ENCODE assay signal across 9 cellular contexts in genomic region chr5:39570418-39571027, GRCh38.
DNase-seq lines count a peak whose midpoint lies in the region; ATAC-seq and TF ChIP-seq lines count a peak whose summit lies in the region.
"Had no signal": no experiment of that assay in that cellular context is flagged by ENCODE, and none has a peak within 500 bp of the region (broad histone marks: within the 10 kb centered on the region; RNA-seq: fewer than 3 reads in every experiment).

No MANE protein-coding gene starts in this region.

- intact Hi-C loops in CD4-positive, alpha-beta T cell (cut with DNase I, micrococcal nuclease), result loop anchor here (1.0 to 2.0 kb wide), 2 partner anchors 1129 to 1130 kb away; no protein-coding TSS in a partner anchor
- intact Hi-C loops in Panc1 (cut with micrococcal nuclease; ENCODE audit: unreplicated experiment), result loop anchor here (2.0 to 10.0 kb wide), 2 partner anchors 354 to 1304 kb away; no protein-coding TSS in a partner anchor
- intact Hi-C loops in gastrocnemius medialis (cut with DNase I; ENCODE audit: low total_unique reads), result loop anchor here (2.0 to 5.0 kb wide), 2 partner anchors 354 to 503 kb away; no protein-coding TSS in a partner anchor
- intact Hi-C loops in lower leg skin (cut with DNase I; ENCODE audit: low total_unique reads), result no loop called here

- POLR2A ChIA-PET in CD4-positive, alpha-beta T cell (lab: Charles Lee), result no interaction called here
- POLR2A ChIA-PET in Panc1 (lab: Charles Lee), result no interaction called here

- no peak overlapping the region for H3K27ac ChIP-seq in CD4-positive, alpha-beta T cell (ENCODE audit: low read depth, low read length)
- H3K27ac ChIP-seq in H9 (ENCODE audit: insufficient read length, low read depth, low read length), result no peak overlapping the region
- H3K27ac ChIP-seq in Panc1 (ENCODE audit: low read length), result no peak overlapping the region
- H3K27ac ChIP-seq in gastrocnemius medialis, result no peak overlapping the region

- no peak overlapping the region for H3K4ac ChIP-seq in H9 (ENCODE audit: low read depth, low read length)

- no peaks in the 10 kb centered on the region; the same call in 1 of the 2 replicates for H3K4me1 ChIP-seq in H9 (ENCODE audit: insufficient read depth, low read length)
- no peaks in the 10 kb centered on the region for H3K4me1 ChIP-seq in Panc1 (ENCODE audit: control insufficient read depth, insufficient read depth, low read length)
- no peaks in the 10 kb centered on the region for H3K4me1 ChIP-seq in gastrocnemius medialis

- H3K23ac ChIP-seq in H9 (ENCODE audit: insufficient read length, low read depth, low read length), result no peak overlapping the region

- no peak overlapping the region for H2AK5ac ChIP-seq in H9 (ENCODE audit: insufficient read length, low read length)

- BruUV-seq in Panc1 (replicated peaks; lab: Mats Ljungman, UMichigan), result no TSS peak

- H3K23me2 ChIP-seq in H9 (ENCODE audit: insufficient read length, low read depth, low read length, poor library complexity, severe bottlenecking), result no peaks in the 10 kb centered on the region

- H3K9me3 Mint-ChIP-seq in CD4-positive, alpha-beta T cell, result no peaks in the 10 kb centered on the region
- H3K9me3 Mint-ChIP-seq in H9, result no peaks in the 10 kb centered on the region; a peak in 1 of 5 replicates
- H3K9me3 Mint-ChIP-seq: naive B cell had no signal

- no peak overlapping the region for H2BK12ac ChIP-seq in H9 (ENCODE audit: insufficient read length, low read depth, low read length)

- no peak overlapping the region for H2BK15ac ChIP-seq in H9 (ENCODE audit: low read depth, low read length)

- WGBS in H9 (ENCODE audit: extremely low coverage, insufficient read length, low lambda C conversion rate), result no CpG with 5 or more reads among the region's 4 CpGs
- 32 to 36% methylated on average over 4 of the region's 4 CpGs for WGBS in lower leg skin, 2 donors

- no peak overlapping the region for H3K4me3 ChIP-seq in Panc1 (ENCODE audit: low read depth in 2 of 2, low read length in 2 of 2)
- H3K4me3 ChIP-seq in gastrocnemius medialis, result no peak overlapping the region
- H3K4me3 ChIP-seq in lower leg skin (ENCODE audit: low read depth, poor library complexity, severe bottlenecking), result no peak overlapping the region

- no peak overlapping the region for H3K56ac ChIP-seq in H9 (ENCODE audit: insufficient read length, low read depth, low read length)

- H3K4me3 Mint-ChIP-seq in CD4-positive, alpha-beta T cell, result no peak overlapping the region
- no peak overlapping the region for H3K4me3 Mint-ChIP-seq in H9
- H3K4me3 Mint-ChIP-seq: naive B cell had no signal

- H4K8ac ChIP-seq in H9 (replicated peaks; ENCODE audit: insufficient read length, low read depth, low read length), result no peak overlapping the region

- H4K91ac ChIP-seq in H9 (ENCODE audit: insufficient read length, low read depth, low read length), result no peak overlapping the region

- no peak overlapping the region for H3K18ac ChIP-seq in H9 (ENCODE audit: insufficient read length, low read depth, low read length)

- H4K5ac ChIP-seq in H9 (ENCODE audit: insufficient read length, low read depth, low read length), result no peak overlapping the region

- H2BK120ac ChIP-seq in H9 (ENCODE audit: low read depth, low read length, poor library complexity, severe bottlenecking), result no peak overlapping the region

- no peak overlapping the region for H3T11ph ChIP-seq in H9 (ENCODE audit: low read length)

- peak; percentile 61 for TF ChIP-seq CTCF in CD4-positive, alpha-beta T cell (IDR thresholded peaks at IDR 0.05)
- peak; percentile 75 for TF ChIP-seq CTCF in H9 (conservative IDR thresholded peaks at IDR 0.05)
- TF ChIP-seq CTCF in Panc1 (IDR thresholded peaks at IDR 0.05), result peak; percentile 71; the same call in 1 of the 2 replicates
- peak in 4 of 5 experiments; percentile 41 to 63 (median 52) for TF ChIP-seq CTCF in gastrocnemius medialis (IDR thresholded peaks at IDR 0.05 in 4 of 5, conservative IDR thresholded peaks at IDR 0.05 in 1 of 5)
- TF ChIP-seq CTCF in lower leg skin (IDR thresholded peaks at IDR 0.05), result no peak

- H3K27me3 ChIP-seq in CD4-positive, alpha-beta T cell (ENCODE audit: control insufficient read depth, insufficient read depth, low read length), result no peaks in the 10 kb centered on the region
- H3K27me3 ChIP-seq in H9 (ENCODE audit: insufficient read depth, low read length), result no peaks in the 10 kb centered on the region
- peaks cover 15% of the 10 kb centered on the region for H3K27me3 ChIP-seq in Panc1 (ENCODE audit: control insufficient read depth, insufficient read depth, low read length)
- no peaks in the 10 kb centered on the region for H3K27me3 ChIP-seq in gastrocnemius medialis

- H3K79me1 ChIP-seq in H9 (ENCODE audit: insufficient read depth, low read depth, low read length, poor library complexity, severe bottlenecking), result no peaks in the 10 kb centered on the region

- CTCF ChIA-PET in CD4-positive, alpha-beta T cell (lab: Charles Lee), result no interaction called here
- CTCF ChIA-PET in Panc1 (lab: Charles Lee), result interaction anchor here (0.6 to 1.3 kb wide), 2 partner anchors 194 to 298 kb away, joined by 5 to 6 read pairs; no protein-coding TSS in a partner anchor

- no peak overlapping the region for H3K14ac ChIP-seq in H9 (ENCODE audit: insufficient read depth, low read length)

- H2BK5ac ChIP-seq in H9 (ENCODE audit: insufficient read length, low read length), result no peak overlapping the region

- in situ Hi-C loops in Panc1 (cut with HindIII; ENCODE audit: low pct_unique_long_range_greater_than_20kb, low sequenced_read_pairs) (no loop called here), gastrocnemius medialis (cut with MboI; ENCODE audit: low sequenced_read_pairs in 4 of 4) (loop anchor here in 3 of 4 donors (10.0 to 25.0 kb wide), 3 partner anchors 356 to 1124 kb away; partner anchors contain the start of gene FYB1 (in 2 of the 3))

- no peak overlapping the region for H3K27ac Mint-ChIP-seq in CD4-positive, alpha-beta T cell
- H3K27ac Mint-ChIP-seq in H9, result no peak overlapping the region
- H3K27ac Mint-ChIP-seq: naive B cell had no signal

- no peaks in the 10 kb centered on the region for H4K20me1 ChIP-seq in H9 (ENCODE audit: control insufficient read depth, insufficient read depth, insufficient read length)

- no peak overlapping the region for H3K9ac ChIP-seq in H9 (ENCODE audit: extremely low read depth, insufficient read length, low read length)

- no peak for TF ChIP-seq POLR2A in gastrocnemius medialis (IDR thresholded peaks at IDR 0.05)
- no peak for TF ChIP-seq POLR2A in lower leg skin (IDR thresholded peaks at IDR 0.05)

- H3K4me2 ChIP-seq in H9 (ENCODE audit: insufficient read depth, insufficient read length, low read length), result no peak overlapping the region

- DNase-seq in CD4-positive, alpha-beta T cell, result no peak
- DNase-seq in H9, result no peak
- peak; percentile 35 for DNase-seq in Panc1 (ENCODE audit: low read depth, low spot score)
- DNase-seq in fibroblast of peridontal ligament (ENCODE audit: extremely low read depth), result peak; percentile 84
- no peak for DNase-seq in gastrocnemius medialis
- no peak for DNase-seq in cortex of kidney (lab: John Stamatoyannopoulos, UW)
- DNase-seq in lower leg skin (ENCODE audit: low spot score in 2 of 2), result no peak
- DNase-seq: naive B cell had no signal

- no peaks in the 10 kb centered on the region for H3K4me1 Mint-ChIP-seq in CD4-positive, alpha-beta T cell (ENCODE audit: low read depth)
- no peaks in the 10 kb centered on the region; a peak in 1 of 4 replicates for H3K4me1 Mint-ChIP-seq in H9
- H3K4me1 Mint-ChIP-seq: naive B cell had no signal

- H2BK20ac ChIP-seq in H9 (ENCODE audit: low read depth, low read length, poor library complexity, severe bottlenecking), result no peak overlapping the region

- H3K36me3 ChIP-seq in Panc1 (ENCODE audit: control insufficient read depth, insufficient read depth, low read length) (no peaks in the 10 kb centered on the region), gastrocnemius medialis (no peaks in the 10 kb centered on the region)

- ATAC-seq in CD4-positive, alpha-beta T cell (ENCODE audit: poor library complexity), result peak; percentile 41
- ATAC-seq in Panc1 (no peak), gastrocnemius medialis (no peak), GM21447 (IDR thresholded peaks at IDR 0.05; ENCODE audit: unreplicated experiment) (no peak)

- H3K27me3 Mint-ChIP-seq in CD4-positive, alpha-beta T cell, result peaks cover 17% of the 10 kb centered on the region
- no peaks in the 10 kb centered on the region; the same call in 1 of the 2 replicates for H3K27me3 Mint-ChIP-seq in H9 (ENCODE audit: low read depth)

- no peaks in the 10 kb centered on the region for H3K79me2 ChIP-seq in H9 (ENCODE audit: insufficient read depth, low read length)

- no peaks in the 10 kb centered on the region for H3K36me3 Mint-ChIP-seq in CD4-positive, alpha-beta T cell (ENCODE audit: low read depth)
- no peaks in the 10 kb centered on the region for H3K36me3 Mint-ChIP-seq in H9 (ENCODE audit: insufficient read depth in 1 of 3, low read depth in 3 of 3)
- H3K36me3 Mint-ChIP-seq: naive B cell had no signal

- no peaks in the 10 kb centered on the region for H3K9me3 ChIP-seq in CD4-positive, alpha-beta T cell (ENCODE audit: control insufficient read depth, low read length)
- H3K9me3 ChIP-seq in H9 (ENCODE audit: control insufficient read depth, low read depth, low read length) (no peaks in the 10 kb centered on the region), Panc1 (ENCODE audit: control insufficient read depth, insufficient read depth, low read depth, low read length) (no peaks in the 10 kb centered on the region), gastrocnemius medialis (no peaks in the 10 kb centered on the region)

- no peak overlapping the region for H2AFZ ChIP-seq in H9 (ENCODE audit: low read length)

Comparison
In these comparisons a context has a peak if more than half of its experiments do, and no peak if none do; other contexts are left out.
1. DNase-seq: peak in Panc1 (single experiment) and fibroblast of peridontal ligament (single experiment); none in CD4-positive, alpha-beta T cell (0 of 10), H9 (single experiment), gastrocnemius medialis (0 of 2), cortex of kidney (single experiment) and lower leg skin (0 of 2).
2. CTCF ChIP-seq: peak in CD4-positive, alpha-beta T cell (single experiment), H9 (single experiment), Panc1 (single experiment) and gastrocnemius medialis (4 of 5); none in lower leg skin (0 of 3).